Comparison of ENCODE assay signal across 8 cellular contexts in the genomic region with DNA sequence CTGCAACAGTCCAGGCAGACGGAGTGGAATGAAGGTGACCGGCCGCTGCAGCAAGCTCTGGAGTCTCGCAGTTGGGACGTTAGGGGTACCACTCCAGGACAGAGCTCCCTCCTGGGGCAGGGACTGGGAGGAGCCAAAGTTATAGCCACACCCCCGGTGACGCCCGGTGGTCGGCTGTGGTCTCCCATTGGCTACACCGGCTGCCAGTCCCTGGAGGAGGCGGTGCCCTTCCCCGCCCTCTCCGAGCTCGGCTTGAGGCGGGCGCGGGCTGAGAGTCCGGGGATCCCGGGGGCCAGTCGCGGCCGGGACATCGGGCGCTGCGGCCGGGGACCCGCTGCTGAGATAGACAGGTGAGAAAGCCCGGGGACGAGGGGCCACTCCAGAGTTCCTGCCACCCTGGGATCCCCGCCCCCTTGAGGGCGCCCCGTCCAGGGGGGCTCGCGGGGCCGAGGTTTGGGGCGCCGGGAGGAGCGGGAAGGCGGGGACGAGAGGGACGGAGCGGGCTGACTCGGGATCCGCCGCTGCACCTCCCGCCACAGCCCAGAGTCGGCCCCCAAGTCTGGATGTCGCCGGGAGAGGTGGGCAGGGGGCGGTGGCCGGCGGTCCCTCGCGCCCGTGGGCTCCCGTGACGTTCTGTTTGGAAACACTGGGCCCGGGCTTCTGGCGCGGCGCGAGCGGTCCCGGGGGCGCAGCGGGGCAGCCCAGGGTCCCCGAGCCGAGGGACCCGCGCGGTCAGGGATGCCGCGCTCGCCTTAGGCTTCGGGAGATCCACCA. TPM values are rescaled to one million over a fixed set of nuclear protein-coding genes. Genes with fewer than 3 reads are reported as not detected.
DNase-seq lines count a peak whose midpoint lies in the region.

A gene (plus strand): TSS at position 231 of the 774 bp plus-strand sequence. CDS start 7,414 bp downstream, outside the sequence.

- peak; percentile 55 for DNase-seq in DMS79 treated with DMSO at 0.1 percent for 48 hours (lab: John Stamatoyannopoulos, UW)
- DNase-seq in H4 (ENCODE audit: low spot score) = peak; percentile 73
- peak; percentile 92 for DNase-seq in LoVo (ENCODE audit: low spot score)
- peak; percentile 94 for DNase-seq in SK-MEL-5 (ENCODE audit: low read depth, low spot score)
- DNase-seq in activated naive CD4-positive, alpha-beta T cell treated with anti-CD3 and anti-CD28 coated beads, Interleukin-2, amount 50 U/mL, for 16 hours = peak; percentile 90
- peak; percentile 20 for DNase-seq in glomerular endothelial cell (ENCODE audit: extremely low read depth, low read depth, low spot score)
- DNase-seq in non-pigmented ciliary epithelial cell (ENCODE audit: low read depth) = peak; percentile 14

- peak within 1 kb of the TSS; percentile 74 for H3K27ac ChIP-seq in subcutaneous abdominal adipose tissue (ENCODE audit: low read depth, low read length)

- in situ Hi-C loops in SK-MEL-5 (cut with HindIII; ENCODE audit: low pct_unique_long_range_greater_than_20kb, low sequenced_read_pairs) = no loop called here

- peaks cover 0 to 17% (median 6%) of the 10 kb centered on the region in 5 donors for H3K27me3 ChIP-seq in subcutaneous abdominal adipose tissue (ENCODE audit: control insufficient read depth in 5 of 5, insufficient read depth in 4 of 5, low read length in 5 of 5)

- H3K4me3 ChIP-seq in subcutaneous abdominal adipose tissue (ENCODE audit: low read depth in 1 of 5, low read length in 5 of 5) = peak within 1 kb of the TSS; percentile 65 to 89 (median 79)

- H3K36me3 ChIP-seq in subcutaneous abdominal adipose tissue (ENCODE audit: control insufficient read depth in 5 of 5, insufficient read depth in 5 of 5, low read length in 5 of 5) = no peaks in the 10 kb centered on the region

- H3K4me1 ChIP-seq in subcutaneous abdominal adipose tissue (ENCODE audit: control insufficient read depth in 5 of 5, insufficient read depth in 5 of 5, low read length in 5 of 5) = peaks cover 0 to 20% (median 17%) of the 10 kb centered on the region in 5 donors

- H3K9ac ChIP-seq in subcutaneous abdominal adipose tissue (ENCODE audit: low read length in 5 of 5) = peak within 1 kb of the TSS; percentile 77 to 81 (median 78)

- peaks cover 0 to 8% (median 0%) of the 10 kb centered on the region in 5 donors for H3K9me3 ChIP-seq in subcutaneous abdominal adipose tissue (ENCODE audit: control insufficient read depth in 5 of 5, low read length in 5 of 5)

RNA-seq across cellular contexts. Expression of the gene that starts here (rescaled TPM):
- total RNA-seq in H4 (2014; rRNA removed; shearing (Covaris generic)) = 0.70 and 0.75 TPM in 2 replicates
- 17.6 and 20.9 TPM in 2 replicates for total RNA-seq in SK-MEL-5 (2014; rRNA removed; shearing (Covaris generic))
- polyA plus RNA-seq in SK-MEL-5 (2015; cell fraction: cytosol; rRNA removed) = 10.8 and 15.3 TPM in 2 replicates
- 240 and 283 TPM in 2 replicates for polyA plus RNA-seq in SK-MEL-5 (2015; cell fraction: nucleus; rRNA removed)
- 1.6 and 5.7 TPM in 2 replicates for total RNA-seq in glomerular endothelial cell

Comparison
In these comparisons a context has a peak if more than half of its experiments do, and no peak if none do; other contexts are left out.
1. Peak in every context shown above with its lines: DNase-seq, H3K4me3 ChIP-seq and H3K27ac ChIP-seq.
2. Peak in DNase-seq in H4; RNA of the gene not detected or under 1 TPM.
3. DNase-seq: peak in every context shown above with its lines; median percentile 94 in SK-MEL-5; 92 in LoVo; 90 in activated naive CD4-positive, alpha-beta T cell treated with anti-CD3 and anti-CD28 coated beads, Interleukin-2, amount 50 U/mL, for 16 hours; 73 in H4; 55 in DMS79 treated with DMSO at 0.1 percent for 48 hours; 20 in glomerular endothelial cell; 14 in non-pigmented ciliary epithelial cell.